Comparison of ENCODE assay signal across 27 cellular contexts in the genomic region with DNA sequence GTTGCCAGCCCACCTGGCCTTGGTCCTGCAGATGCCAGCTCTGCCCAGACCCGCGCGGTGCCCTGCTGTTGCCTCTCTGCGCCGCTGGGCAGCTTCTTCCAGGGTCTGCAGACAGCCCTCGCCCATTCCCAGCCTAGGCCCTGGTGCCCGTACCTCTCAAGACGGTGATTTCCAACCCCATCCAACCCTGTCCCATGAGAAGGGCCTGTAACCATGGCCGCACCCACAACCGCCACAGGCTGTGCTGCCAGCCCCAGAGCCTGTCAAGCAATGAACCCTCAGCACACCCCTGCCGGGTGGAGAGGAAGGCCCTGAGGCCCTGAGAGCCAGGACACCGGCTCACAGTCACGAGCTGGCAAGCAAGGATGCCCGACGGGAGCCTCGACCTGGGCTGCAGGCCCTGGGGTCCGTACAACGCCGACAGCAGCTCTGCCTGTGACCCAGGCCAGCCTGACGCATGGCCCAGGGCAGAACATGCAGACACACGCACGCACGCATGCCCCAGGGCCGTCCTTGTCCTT.
DNase-seq lines count a peak whose midpoint lies in the region; ATAC-seq and TF ChIP-seq lines count a peak whose summit lies in the region.
"Had no signal": no experiment of that assay in that cellular context is flagged by ENCODE, and none has a peak within 500 bp of the region (broad histone marks: within the 10 kb centered on the region; RNA-seq: fewer than 3 reads in every experiment).

No MANE protein-coding gene starts in this region.

- ATAC-seq in natural killer cell treated with Interleukin-12 subunit alpha and Interleukin-12 subunit beta and Interleukin-15 and Interleukin-18, amount 100 ng/mL, for 72 hours: no peak
- ATAC-seq in natural killer cell (no peak), GM18868 (IDR thresholded peaks at IDR 0.05; ENCODE audit: unreplicated experiment) (no peak), GM18907 (IDR thresholded peaks at IDR 0.05; ENCODE audit: unreplicated experiment) (no peak)
- ATAC-seq: A549; body of pancreas; gastrocnemius medialis; stimulated activated memory B cell treated with anti-CD40 and anti-IgM and Interleukin-4, amounts not matched to agents 10 μg/mL and 1 μg/mL and 100 μg/mL, for 72 hours had no signal

- peak overlapping the region; percentile 37 for H2AK5ac ChIP-seq in neuronal stem cell (ENCODE audit: low read depth, low read length)

- H3K14ac ChIP-seq in neuronal stem cell (ENCODE audit: low read length): peak overlapping the region; percentile 71

- no peak for TF ChIP-seq CTCF in natural killer cell (IDR thresholded peaks at IDR 0.05)
- TF ChIP-seq CTCF in glutamatergic neuron (IDR thresholded peaks at IDR 0.05; ENCODE audit: partially characterized antibody, unreplicated experiment): no peak

- H3K79me1 ChIP-seq in neuronal stem cell (ENCODE audit: low read depth, low read length): peaks cover 16% of the 10 kb centered on the region

- no peak overlapping the region for H3K18ac ChIP-seq in neuronal stem cell (ENCODE audit: low read length)

- H3K4ac ChIP-seq in neuronal stem cell (ENCODE audit: low read length): no peak overlapping the region

- no peak overlapping the region for H2BK12ac ChIP-seq in neuronal stem cell (ENCODE audit: low read length)

- no peaks in the 10 kb centered on the region for H3K36me3 Mint-ChIP-seq in natural killer cell treated with Interleukin-12 subunit alpha and Interleukin-12 subunit beta and Interleukin-15 and Interleukin-18, amount 100 ng/mL, for 72 hours
- no peaks in the 10 kb centered on the region for H3K36me3 Mint-ChIP-seq in natural killer cell
- H3K36me3 Mint-ChIP-seq in glutamatergic neuron (ENCODE audit: unreplicated experiment): no peaks in the 10 kb centered on the region
- H3K36me3 Mint-ChIP-seq: memory B cell had no signal

- no peak overlapping the region for H4K91ac ChIP-seq in neuronal stem cell (ENCODE audit: low read depth, low read length, poor library complexity)

- no peak overlapping the region for H3K27ac Mint-ChIP-seq in natural killer cell treated with Interleukin-12 subunit alpha and Interleukin-12 subunit beta and Interleukin-15 and Interleukin-18, amount 100 ng/mL, for 72 hours
- H3K27ac Mint-ChIP-seq in natural killer cell (no peak overlapping the region), glutamatergic neuron (ENCODE audit: unreplicated experiment) (no peak overlapping the region)
- H3K27ac Mint-ChIP-seq: memory B cell had no signal

- H3K9ac ChIP-seq in neuronal stem cell (ENCODE audit: low read depth, low read length, poor library complexity): no peak overlapping the region
- H3K9ac ChIP-seq: SK-N-SH had no signal

- H3K9me3 ChIP-seq in neuronal stem cell (replicated peaks in 1 of 2; ENCODE audit: control insufficient read depth in 2 of 2, insufficient read depth in 1 of 2, low read depth in 1 of 2, low read length in 2 of 2): no peaks in the 10 kb centered on the region
- H3K9me3 ChIP-seq: A549, body of pancreas, gastrocnemius medialis, neutrophil, SK-N-SH, upper lobe of left lung had no signal

- peaks cover 14 to 23% of the 10 kb centered on the region in 2 donors for H3K4me1 Mint-ChIP-seq in natural killer cell treated with Interleukin-12 subunit alpha and Interleukin-12 subunit beta and Interleukin-15 and Interleukin-18, amount 100 ng/mL, for 72 hours (ENCODE audit: low read depth in 2 of 2)
- H3K4me1 Mint-ChIP-seq in natural killer cell: peaks cover 23 to 32% of the 10 kb centered on the region in 2 donors
- peaks cover 24% of the 10 kb centered on the region for H3K4me1 Mint-ChIP-seq in glutamatergic neuron (ENCODE audit: low read depth, unreplicated experiment)

- intact Hi-C loops in natural killer cell (cut with micrococcal nuclease): no loop called here

- H2BK120ac ChIP-seq in neuronal stem cell (ENCODE audit: low read depth, low read length): no peak overlapping the region

- H2BK5ac ChIP-seq in neuronal stem cell (ENCODE audit: low read length): peak overlapping the region; percentile 66

- H3K27ac ChIP-seq in neuronal stem cell (replicated peaks; ENCODE audit: low read length): no peak overlapping the region
- H3K27ac ChIP-seq: A549, body of pancreas, gastrocnemius medialis, neutrophil, upper lobe of left lung had no signal

- no peaks in the 10 kb centered on the region for H3K27me3 ChIP-seq in neuronal stem cell (ENCODE audit: control insufficient read depth in 3 of 3, insufficient read depth in 3 of 3, low read depth in 1 of 3, low read length in 3 of 3)
- H3K27me3 ChIP-seq: body of pancreas, gastrocnemius medialis, neutrophil, upper lobe of left lung had no signal

- H3K23ac ChIP-seq in neuronal stem cell (ENCODE audit: low read depth, low read length, poor library complexity): no peak overlapping the region

- H3K36me3 ChIP-seq in neuronal stem cell (replicated peaks in 1 of 2; ENCODE audit: control insufficient read depth in 2 of 2, insufficient read depth in 2 of 2, low read length in 2 of 2): peaks cover 0 to 3% of the 10 kb centered on the region in 2 donors
- H3K36me3 ChIP-seq: gastrocnemius medialis had no signal

- H3K9me3 Mint-ChIP-seq in natural killer cell treated with Interleukin-12 subunit alpha and Interleukin-12 subunit beta and Interleukin-15 and Interleukin-18, amount 100 ng/mL, for 72 hours: no peaks in the 10 kb centered on the region
- H3K9me3 Mint-ChIP-seq in natural killer cell: no peaks in the 10 kb centered on the region
- peaks cover 16% of the 10 kb centered on the region for H3K9me3 Mint-ChIP-seq in glutamatergic neuron (ENCODE audit: unreplicated experiment)
- H3K9me3 Mint-ChIP-seq: CD8-positive, alpha-beta memory T cell; memory B cell; stimulated activated memory B cell treated with anti-CD40 and anti-IgM and Interleukin-4, amounts not matched to agents 10 μg/mL and 1 μg/mL and 100 μg/mL, for 72 hours had no signal

- WGBS in neuronal stem cell (ENCODE audit: extremely low coverage in 2 of 2, insufficient read length in 2 of 2, insufficient replicate concordance in 1 of 2), 2 donors: no CpG with 5 or more reads among the region's 24 CpGs

- no peak overlapping the region for H3K4me3 Mint-ChIP-seq in natural killer cell treated with Interleukin-12 subunit alpha and Interleukin-12 subunit beta and Interleukin-15 and Interleukin-18, amount 100 ng/mL, for 72 hours
- H3K4me3 Mint-ChIP-seq in natural killer cell (no peak overlapping the region), glutamatergic neuron (ENCODE audit: unreplicated experiment) (no peak overlapping the region)
- H3K4me3 Mint-ChIP-seq: CD8-positive, alpha-beta memory T cell; memory B cell; stimulated activated memory B cell treated with anti-CD40 and anti-IgM and Interleukin-4, amounts not matched to agents 10 μg/mL and 1 μg/mL and 100 μg/mL, for 72 hours had no signal

- no peak overlapping the region for H2AFZ ChIP-seq in neuronal stem cell (ENCODE audit: low read length)

- H4K8ac ChIP-seq in neuronal stem cell (ENCODE audit: low read depth, low read length): peak overlapping the region; percentile 43

- H3K4me1 ChIP-seq in neuronal stem cell (ENCODE audit: control insufficient read depth in 2 of 2, insufficient read depth in 1 of 2, low read depth in 1 of 2, low read length in 2 of 2): peaks cover 15 to 16% of the 10 kb centered on the region in 2 donors
- H3K4me1 ChIP-seq: A549, body of pancreas, gastrocnemius medialis, upper lobe of left lung had no signal

- no peak overlapping the region for H3K4me2 ChIP-seq in neuronal stem cell (ENCODE audit: insufficient read depth, low read length, poor library complexity, severe bottlenecking)
- H3K4me2 ChIP-seq: A549, SK-N-SH had no signal

- H3K4me3 ChIP-seq in neuronal stem cell (ENCODE audit: low read length in 2 of 2): no peak overlapping the region
- H3K4me3 ChIP-seq: A549, body of pancreas, gastrocnemius medialis, upper lobe of left lung had no signal

- peak; percentile 58 for DNase-seq in natural killer cell treated with Interleukin-12 subunit alpha and Interleukin-12 subunit beta and Interleukin-15 and Interleukin-18, amount 100 ng/mL, for 72 hours (ENCODE audit: low spot score)
- no peak for DNase-seq in natural killer cell
- DNase-seq in glutamatergic neuron: peak; percentile 13
- DNase-seq in neuronal stem cell (ENCODE audit: low spot score): no peak
- DNase-seq in dedifferentiated amniotic fluid mesenchymal stem cell (ENCODE audit: extremely low spot score): no peak
- no peak for DNase-seq in central memory CD4-positive, alpha-beta T cell
- DNase-seq: activated CD4-positive, alpha-beta T cell treated with anti-CD3 and anti-CD28 coated beads, Interleukin-2, amount 50 U/mL, for 48 hours; activated CD4-positive, CD25-positive, alpha-beta regulatory T cell; activated naive CD4-positive, alpha-beta T cell; activated T-cell treated with anti-CD3 and anti-CD28 coated beads, Interleukin-2, amount 50 U/mL, for 48 hours; gastrocnemius medialis; GOT3; hippocampal formation; KBM-7; NCI-H1092; RPMI8226; SK-N-SH; substantia nigra had no signal

- H3K27me3 Mint-ChIP-seq in natural killer cell treated with Interleukin-12 subunit alpha and Interleukin-12 subunit beta and Interleukin-15 and Interleukin-18, amount 100 ng/mL, for 72 hours: peaks cover 0 to 8% of the 10 kb centered on the region in 2 donors
- H3K27me3 Mint-ChIP-seq in natural killer cell (ENCODE audit: low read depth in 2 of 2): peaks cover 11 to 16% of the 10 kb centered on the region in 2 donors
- H3K27me3 Mint-ChIP-seq in glutamatergic neuron (ENCODE audit: unreplicated experiment): peaks cover 8% of the 10 kb centered on the region
- H3K27me3 Mint-ChIP-seq: CD8-positive, alpha-beta memory T cell; memory B cell; stimulated activated memory B cell treated with anti-CD40 and anti-IgM and Interleukin-4, amounts not matched to agents 10 μg/mL and 1 μg/mL and 100 μg/mL, for 72 hours had no signal

- no peak overlapping the region for H2BK15ac ChIP-seq in neuronal stem cell (ENCODE audit: low read length)

Comparison
In these comparisons a context has a peak if more than half of its experiments do, and no peak if none do; other contexts are left out.
1. DNase-seq: peak in natural killer cell treated with Interleukin-12 subunit alpha and Interleukin-12 subunit beta and Interleukin-15 and Interleukin-18, amount 100 ng/mL, for 72 hours (single experiment) and glutamatergic neuron (single experiment); none in natural killer cell (single experiment), neuronal stem cell (single experiment), dedifferentiated amniotic fluid mesenchymal stem cell (single experiment) and central memory CD4-positive, alpha-beta T cell (single experiment).